In the genomic region with DNA sequence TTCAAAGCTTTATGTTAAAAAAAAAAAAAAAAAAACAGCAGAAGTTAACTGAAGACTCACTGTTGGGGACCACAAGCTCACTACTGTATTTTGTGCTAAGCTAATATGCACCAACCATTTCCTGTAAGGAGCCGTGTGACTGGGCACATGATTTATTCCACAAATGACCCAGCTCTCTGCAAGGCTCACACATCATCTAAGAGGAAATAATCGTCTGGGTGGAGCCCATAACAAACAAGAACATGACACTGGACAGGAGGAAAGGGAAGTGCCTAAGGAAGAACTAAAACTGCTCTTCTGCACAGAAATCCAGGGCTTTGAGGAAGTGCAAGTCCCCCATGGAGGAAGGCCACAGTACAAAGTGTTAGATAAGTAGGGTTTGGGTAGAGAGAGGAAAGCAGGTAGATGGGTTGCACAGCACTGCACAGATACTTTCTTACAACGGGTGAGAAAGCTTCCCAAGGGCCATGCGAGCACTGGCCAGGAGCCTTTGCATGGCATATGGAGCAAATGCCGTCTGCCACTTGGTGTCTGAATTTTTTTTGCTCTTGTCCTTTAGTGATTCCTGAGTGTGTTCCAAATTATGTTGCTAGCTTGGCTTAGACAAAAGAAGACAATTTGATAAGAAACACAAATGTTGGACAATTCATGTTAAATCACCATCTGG, we compare ENCODE assay signal across 8 cellular contexts. TPM values are rescaled to one million over a fixed set of nuclear protein-coding genes. Genes with fewer than 3 reads are reported as not detected.
DNase-seq lines count a peak whose midpoint lies in the region; FAIRE-seq and TF ChIP-seq lines count a peak whose summit lies in the region.

No MANE protein-coding gene starts in this region.

- peak overlapping the region; percentile 66 for H3K4me3 Mint-ChIP-seq in activated naive CD8-positive, alpha-beta T cell

- H3K4me1 Mint-ChIP-seq in activated naive CD8-positive, alpha-beta T cell (ENCODE audit: low read depth) = peaks cover 82% of the 10 kb centered on the region

- TF ChIP-seq POLR2A in GM12891 (IDR thresholded peaks at IDR 0.05; ENCODE audit: low read depth, low read length) = no peak
- no peak for TF ChIP-seq POLR2A in H54 (IDR thresholded peaks at IDR 0.05; ENCODE audit: low read depth, low read length)

- peak overlapping the region; percentile 82 for H3K27ac Mint-ChIP-seq in activated naive CD8-positive, alpha-beta T cell

- intact Hi-C loops in left ventricle myocardium inferior (cut with micrococcal nuclease) = no loop called here

- peak overlapping the region; percentile 87 for H3K27ac ChIP-seq in left ventricle myocardium inferior (replicated peaks)
- H3K27ac ChIP-seq in small intestine (ENCODE audit: low read depth in 1 of 2, low read length in 1 of 2) = peak overlapping the region; percentile 68 to 73

- H3K27me3 Mint-ChIP-seq in activated naive CD8-positive, alpha-beta T cell = no peaks in the 10 kb centered on the region

- H3K4me1 ChIP-seq in left ventricle myocardium inferior = peaks cover 100% of the 10 kb centered on the region
- peaks cover 12 to 38% of the 10 kb centered on the region in 2 donors for H3K4me1 ChIP-seq in small intestine (ENCODE audit: control insufficient read depth in 2 of 2, insufficient read depth in 1 of 2, low read depth in 1 of 2, low read length in 1 of 2)

- H3K36me3 Mint-ChIP-seq in activated naive CD8-positive, alpha-beta T cell = peaks cover 10% of the 10 kb centered on the region

- TF ChIP-seq CTCF in left ventricle myocardium inferior (IDR thresholded peaks at IDR 0.05; ENCODE audit: borderline replicate concordance) = no peak

- DNase-seq in GM12891 (ENCODE audit: insufficient read length, low spot score) (no peak), H54 (ENCODE audit: insufficient read length, low spot score) (peak; percentile 40), NCI-H2029 treated with DMSO at 0.1 percent for 48 hours (lab: John Stamatoyannopoulos, UW) (peak; percentile 49), left ventricle myocardium inferior (no peak), small intestine (peak; percentile 77), mesenteric fat pad (ENCODE audit: low spot score) (no peak), NCI-H1105 treated with DMSO at 0.1 percent for 48 hours (lab: John Stamatoyannopoulos, UW) (no peak)

- no peaks in the 10 kb centered on the region for H3K9me3 Mint-ChIP-seq in activated naive CD8-positive, alpha-beta T cell (ENCODE audit: low read depth)

- H3K27me3 ChIP-seq in left ventricle myocardium inferior (ENCODE audit: low read depth) = no peaks in the 10 kb centered on the region
- no peaks in the 10 kb centered on the region for H3K27me3 ChIP-seq in small intestine (ENCODE audit: control insufficient read depth in 2 of 2, insufficient read depth in 2 of 2, low read length in 2 of 2)

- H3K4me3 ChIP-seq in left ventricle myocardium inferior = peak overlapping the region; percentile 40
- no peak overlapping the region for H3K4me3 ChIP-seq in small intestine (ENCODE audit: low read depth in 1 of 2, low read length in 2 of 2)

- H3K9me3 ChIP-seq in left ventricle myocardium inferior (replicated peaks) (no peaks in the 10 kb centered on the region), small intestine (ENCODE audit: control insufficient read depth, low read depth) (no peaks in the 10 kb centered on the region)

- WGBS in small intestine, 3 donors = 27 to 28% (median 27%) methylated on average over 5 of the region's 5 CpGs

- peak; percentile 41 for FAIRE-seq in GM12891 (lab: Jason Lieb, UNC)
- peak; percentile 92 for FAIRE-seq in H54 (lab: Jason Lieb, UNC)
- no peak for FAIRE-seq in small intestine (lab: Jason Lieb, UNC)

- peaks cover 4% of the 10 kb centered on the region for H3K36me3 ChIP-seq in left ventricle myocardium inferior
- H3K36me3 ChIP-seq in small intestine (ENCODE audit: control insufficient read depth in 2 of 2, insufficient read depth in 2 of 2, low read length in 2 of 2) = no peaks in the 10 kb centered on the region

TF ChIP-seq in GM12891, 5 proteins besides CTCF, POLR2A, EP300 and RAD21:
- TF ChIP-seq SPI1 (IDR thresholded peaks at IDR 0.05; ENCODE audit: low read depth, low read length) = peak; percentile 78
- TF ChIP-seq PAX5 (IDR thresholded peaks at IDR 0.05; ENCODE audit: insufficient read depth, low read length, severe bottlenecking) = no peak

RNA-seq across cellular contexts. Expression of gene NFE2L2, which starts 24.5 kb away (rescaled TPM):
- polyA plus RNA-seq in GM12891 (2012; ENCODE audit: low read depth, missing spikeins) = 15.0 TPM
- total RNA-seq in left ventricle myocardium inferior (50.7 TPM), mesenteric fat pad (94.0 TPM)
- polyA plus RNA-seq in small intestine = 10 to 100 TPM; 56.7 to 94.2 (median 74.0) TPM

RNA-seq across cellular contexts. Expression of gene HNRNPA3, which starts 27.5 kb away (rescaled TPM):
- polyA plus RNA-seq in GM12891 (2012; ENCODE audit: low read depth, missing spikeins) = 339 TPM
- 73.2 TPM for total RNA-seq in left ventricle myocardium inferior
- 100 to 1,000 TPM in 2 of 3 donors, 10 to 100 TPM in 1; 73.4 to 279 (median 101) TPM for polyA plus RNA-seq in small intestine
- 148 TPM for total RNA-seq in mesenteric fat pad

Comparison
In these comparisons a context has a peak if more than half of its experiments do, and no peak if none do; other contexts are left out.
1. DNase-seq: peak in H54 (single experiment), NCI-H2029 treated with DMSO at 0.1 percent for 48 hours (single experiment) and small intestine (single experiment); none in GM12891 (single experiment), left ventricle myocardium inferior (single experiment), mesenteric fat pad (single experiment) and NCI-H1105 treated with DMSO at 0.1 percent for 48 hours (single experiment).